2 cellular contexts compared by ENCODE assay signal in genomic region chr14:100574642-100575031, GRCh38.
TF ChIP-seq lines count a peak whose summit lies in the region.

No MANE protein-coding gene starts in this region.

TF ChIP-seq in liver, 16 proteins besides CTCF, POLR2A, EP300 and RAD21:
- TF ChIP-seq HNF4G (IDR thresholded peaks at IDR 0.05) (no peak), REST (IDR thresholded peaks at IDR 0.05) (no peak), NR2F2 (IDR thresholded peaks at IDR 0.05) (peak; percentile 60), SP1 (IDR thresholded peaks at IDR 0.05) (no peak), HNF4A (conservative IDR thresholded peaks at IDR 0.05) (no peak)
TF ChIP-seq in liver: peak in this region for 1.

TF ChIP-seq in HepG2, 621 proteins besides CTCF, POLR2A, EP300 and RAD21:
- no peak for TF ChIP-seq ZBTB39 (CRISPR knock-in tag; IDR thresholded peaks at IDR 0.05)
- TF ChIP-seq DMTF1 (CRISPR knock-in tag; IDR thresholded peaks at IDR 0.05), result no peak
- no peak for TF ChIP-seq ISL2 (CRISPR knock-in tag; IDR thresholded peaks at IDR 0.05)
- no peak for TF ChIP-seq ERF (CRISPR knock-in tag; IDR thresholded peaks at IDR 0.05)
- no peak for TF ChIP-seq SMYD3 (CRISPR knock-in tag; IDR thresholded peaks at IDR 0.05)
- TF ChIP-seq ATF6 (CRISPR knock-in tag; conservative IDR thresholded peaks at IDR 0.05), result no peak
- no peak for TF ChIP-seq MEIS1 (CRISPR knock-in tag; IDR thresholded peaks at IDR 0.05; ENCODE audit: borderline replicate concordance)
- TF ChIP-seq IRF1 (CRISPR knock-in tag; IDR thresholded peaks at IDR 0.05; ENCODE audit: low read depth), result no peak
- no peak for TF ChIP-seq POGK (CRISPR knock-in tag; conservative IDR thresholded peaks at IDR 0.05)
- TF ChIP-seq ZNF563 (CRISPR knock-in tag; IDR thresholded peaks at IDR 0.05), result no peak
- no peak for TF ChIP-seq ZNF296 (CRISPR knock-in tag; conservative IDR thresholded peaks at IDR 0.05)
- TF ChIP-seq AGO1 (IDR thresholded peaks at IDR 0.05; ENCODE audit: low read depth, low read length, poor library complexity, severe bottlenecking), result no peak
- TF ChIP-seq ARID2 (CRISPR knock-in tag; IDR thresholded peaks at IDR 0.05; ENCODE audit: borderline replicate concordance), result no peak
- TF ChIP-seq ZNF747 (CRISPR knock-in tag; IDR thresholded peaks at IDR 0.05; ENCODE audit: borderline replicate concordance), result no peak
- TF ChIP-seq ASH2L (IDR thresholded peaks at IDR 0.05; ENCODE audit: insufficient read length, low read depth, low read length), result no peak
- TF ChIP-seq ZNF343 (CRISPR knock-in tag; IDR thresholded peaks at IDR 0.05), result no peak
- no peak for TF ChIP-seq ZNF224 (CRISPR knock-in tag; IDR thresholded peaks at IDR 0.05)
